9 cellular contexts compared by ENCODE assay signal in the genomic region with DNA sequence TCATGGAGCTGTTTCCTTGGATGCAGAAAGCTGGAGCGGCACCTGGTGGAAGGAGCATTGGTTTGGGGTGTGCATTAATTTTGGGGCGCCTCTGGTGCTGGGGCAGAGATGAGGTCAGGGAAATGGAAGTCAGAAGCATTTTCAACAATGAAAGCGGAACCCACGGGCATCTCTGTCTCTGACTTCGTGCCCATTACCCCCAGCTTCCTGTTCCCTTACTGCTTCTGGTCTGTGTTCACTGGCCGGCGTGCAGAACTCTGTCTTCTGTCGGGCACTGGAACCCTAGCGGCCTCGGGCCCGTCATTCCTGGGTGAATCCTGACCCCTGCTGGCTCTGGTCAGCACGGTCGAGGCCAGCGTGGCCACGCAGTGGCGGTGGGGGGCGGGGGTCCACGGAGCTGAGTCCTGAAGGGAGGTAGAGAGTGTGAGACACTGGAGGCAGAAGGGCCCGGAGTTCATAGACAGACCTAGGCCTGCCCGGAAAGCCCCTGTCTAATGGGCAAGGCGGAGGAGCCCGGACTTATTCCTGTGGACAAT. TPM values are rescaled to one million over a fixed set of nuclear protein-coding genes. Genes with fewer than 3 reads are reported as not detected.
DNase-seq lines count a peak whose midpoint lies in the region; ATAC-seq and TF ChIP-seq lines count a peak whose summit lies in the region.
"Had no signal": no experiment of that assay in that cellular context is flagged by ENCODE, and none has a peak within 500 bp of the region (broad histone marks: within the 10 kb centered on the region; RNA-seq: fewer than 3 reads in every experiment).

No MANE protein-coding gene starts in this region.

- TF ChIP-seq POLR2A in Peyer's patch (IDR thresholded peaks at IDR 0.05): no peak
- TF ChIP-seq POLR2A in vagina (IDR thresholded peaks at IDR 0.05): no peak

- no peak overlapping the region for H3K4me3 ChIP-seq in A673 (ENCODE audit: low read depth, low read length, poor library complexity, severe bottlenecking)
- H3K4me3 ChIP-seq in Peyer's patch: no peak overlapping the region
- no peak overlapping the region for H3K4me3 ChIP-seq in epithelial cell of proximal tubule (ENCODE audit: low read depth, low read length)
- H3K4me3 ChIP-seq in vagina: no peak overlapping the region

- ATAC-seq in HG03095 (IDR thresholded peaks at IDR 0.05; ENCODE audit: unreplicated experiment): no peak

- H3K9me3 ChIP-seq in A673 (ENCODE audit: low read depth, low read length, poor library complexity, severe bottlenecking) (no peaks in the 10 kb centered on the region), Peyer's patch (peaks cover 0 to 3% (median 0%) of the 10 kb centered on the region in 4 donors), vagina (peaks cover 7% of the 10 kb centered on the region)

- H3K4me1 ChIP-seq in A673 (ENCODE audit: insufficient read depth, low read length, poor library complexity, severe bottlenecking) (no peaks in the 10 kb centered on the region), Peyer's patch (peaks cover 0 to 8% (median 3%) of the 10 kb centered on the region in 4 donors), vagina (no peaks in the 10 kb centered on the region)

- no peak overlapping the region for H3K27ac ChIP-seq in A673 (ENCODE audit: low read depth, low read length, poor library complexity, severe bottlenecking)
- peak overlapping the region in 1 of 4 donors; percentile 58 for H3K27ac ChIP-seq in Peyer's patch
- no peak overlapping the region for H3K27ac ChIP-seq in vagina
- H3K27ac ChIP-seq: epithelial cell of prostate had no signal

- BruUV-seq in A673 (replicated peaks; lab: Mats Ljungman, UMichigan): no TSS peak

- CTCF ChIA-PET in A673 (lab: Charles Lee): no interaction called here

- no peak for DNase-seq in A673 (ENCODE audit: low spot score)
- peak; percentile 64 to 80 (median 69) for DNase-seq in Peyer's patch
- DNase-seq in epithelial cell of proximal tubule (ENCODE audit: low read depth): no peak
- DNase-seq in mucosa of gallbladder (ENCODE audit: low spot score): peak; percentile 65
- no peak for DNase-seq in vagina (ENCODE audit: extremely low spot score in 2 of 2)
- no peak for DNase-seq in NCI-H2171 (lab: John Stamatoyannopoulos, UW)

- POLR2A ChIA-PET in A673 (lab: Charles Lee; ENCODE audit: low non-redundant PET): no interaction called here

- TF ChIP-seq CTCF in A673 (conservative IDR thresholded peaks at IDR 0.05; ENCODE audit: low read depth, low read length): 0 out of 2 replicates have a peak, but pooled peaks have one; percentile 20
- TF ChIP-seq CTCF in GM12873 (IDR thresholded peaks at IDR 0.05; ENCODE audit: insufficient read depth, low read depth, low read length, missing control alignments): peak; percentile 51
- TF ChIP-seq CTCF in Peyer's patch (IDR thresholded peaks at IDR 0.05): peak; percentile 23 to 72 (median 50)
- peak; percentile 72 for TF ChIP-seq CTCF in epithelial cell of proximal tubule (conservative IDR thresholded peaks at IDR 0.05; ENCODE audit: low read depth, low read length)
- peak in 1 of 3 experiments; percentile 21 for TF ChIP-seq CTCF in vagina (IDR thresholded peaks at IDR 0.05)

- H3K27me3 ChIP-seq in A673 (replicated peaks; ENCODE audit: insufficient read depth, low read depth, low read length, poor library complexity) (no peaks in the 10 kb centered on the region), Peyer's patch (peaks cover 0 to 12% of the 10 kb centered on the region in 2 donors), vagina (peaks cover 6% of the 10 kb centered on the region)

- intact Hi-C loops in A673 (cut with micrococcal nuclease; ENCODE audit: unreplicated experiment) (no loop called here), vagina (cut with DNase I) (no loop called here)

- H3K36me3 ChIP-seq in A673 (ENCODE audit: insufficient read depth, low read length, poor library complexity, severe bottlenecking) (no peaks in the 10 kb centered on the region), Peyer's patch (no peaks in the 10 kb centered on the region), vagina (no peaks in the 10 kb centered on the region)

RNA-seq across cellular contexts. Expression of a gene that starts 7.9 kb away (rescaled TPM):
- total RNA-seq in A673 (2021) (not detected in 2 replicates), Peyer's patch (1 to 10 TPM in 1 of 4 donors, under 1 TPM in 1, not detected in 2; 0.54 to 5.0 TPM), epithelial cell of proximal tubule (not detected in 2 replicates), mucosa of gallbladder (0.17 TPM), vagina (not detected)

RNA-seq across cellular contexts. Expression of a gene that starts 12.5 kb away (rescaled TPM):
- 137 and 152 TPM in 2 replicates for total RNA-seq in A673 (2021)
- 100 to 1,000 TPM in 2 of 4 donors, 10 to 100 TPM in 2; 59.8 to 152 (median 109) TPM for total RNA-seq in Peyer's patch
- 352 and 409 TPM in 2 replicates for total RNA-seq in epithelial cell of proximal tubule
- 79.1 TPM for total RNA-seq in mucosa of gallbladder
- 135 TPM for total RNA-seq in vagina

RNA-seq across cellular contexts. Expression of a gene that starts 12.6 kb away (rescaled TPM):
- total RNA-seq in A673 (2021) (86.8 and 94.2 TPM in 2 replicates), Peyer's patch (100 to 1,000 TPM; 196 to 448 (median 270) TPM), epithelial cell of proximal tubule (25.8 and 30.6 TPM in 2 replicates), mucosa of gallbladder (148 TPM), vagina (54.3 TPM)

RNA-seq across cellular contexts. Expression of a gene that starts 33.9 kb away (rescaled TPM):
- total RNA-seq in A673 (2021): not detected in 2 replicates
- total RNA-seq in Peyer's patch: 1 to 10 TPM; 1.2 to 5.8 (median 2.6) TPM
- total RNA-seq in epithelial cell of proximal tubule: not detected in 2 replicates
- total RNA-seq in mucosa of gallbladder: 1.0 TPM
- total RNA-seq in vagina: 2.0 TPM

RNA-seq across cellular contexts. Expression of a gene that starts 44.2 kb away (rescaled TPM):
- total RNA-seq in A673 (2021) (not detected in 2 replicates), Peyer's patch (1 to 10 TPM in 1 of 4 donors, under 1 TPM in 2, not detected in 1; 0.54 to 2.5 (median 0.85) TPM), epithelial cell of proximal tubule (not detected in 2 replicates), mucosa of gallbladder (not detected), vagina (not detected)

Comparison
In these comparisons a context has a peak if more than half of its experiments do, and no peak if none do; other contexts are left out.
1. DNase-seq: peak in Peyer's patch (3 of 3) and mucosa of gallbladder (single experiment); none in A673 (single experiment), epithelial cell of proximal tubule (single experiment), vagina (0 of 2) and NCI-H2171 (single experiment).